Comparison of ENCODE assay signal across 15 cellular contexts in the genomic region with DNA sequence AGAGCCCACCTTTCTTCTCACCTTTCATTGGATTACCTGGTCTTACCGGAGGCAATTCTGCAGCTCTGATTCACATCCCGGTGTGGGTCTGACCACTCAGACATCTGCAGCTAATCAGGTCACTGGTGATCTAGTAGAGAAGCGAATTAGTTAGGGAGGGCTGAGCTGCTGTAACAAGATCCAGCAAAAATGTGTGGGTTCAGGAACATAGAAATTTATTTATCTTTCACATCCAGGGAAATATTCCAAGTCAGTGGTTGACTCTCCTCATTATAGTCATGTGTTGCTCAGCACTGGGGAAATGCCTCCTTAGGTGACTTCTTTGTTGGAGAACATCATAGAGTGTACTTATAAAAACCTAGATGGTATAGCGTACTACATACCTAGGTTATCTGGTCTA.
DNase-seq lines count a peak whose midpoint lies in the region; TF ChIP-seq lines count a peak whose summit lies in the region.
"Had no signal": no experiment of that assay in that cellular context is flagged by ENCODE, and none has a peak within 500 bp of the region (broad histone marks: within the 10 kb centered on the region; RNA-seq: fewer than 3 reads in every experiment).

No MANE protein-coding gene starts in this region.

- no peak overlapping the region for H3K4me3 Mint-ChIP-seq in activated naive CD4-positive, alpha-beta T cell treated with anti-CD3 and anti-CD28 coated beads for 36 hours
- H3K4me3 Mint-ChIP-seq: CD4-positive, CD25-positive, alpha-beta regulatory T cell had no signal

- no peaks in the 10 kb centered on the region for H4K20me1 ChIP-seq in fibroblast of lung (ENCODE audit: control insufficient read depth, extremely low read depth, insufficient read depth, low read length)
- H4K20me1 ChIP-seq: BLaER1 treated with 17β-estradiol and CSF1 and Interleukin-3, amounts not matched to agents 10 nM and 100 nM had no signal

- H3K27ac ChIP-seq in AG04450 (ENCODE audit: low read depth, low read length) (no peak overlapping the region), fibroblast of lung (ENCODE audit: insufficient read depth, low read length) (no peak overlapping the region)
- H3K27ac ChIP-seq: 22Rv1; BLaER1 treated with 17β-estradiol and CSF1 and Interleukin-3, amounts not matched to agents 10 nM and 100 nM had no signal

- no peaks in the 10 kb centered on the region for H3K27me3 Mint-ChIP-seq in activated naive CD4-positive, alpha-beta T cell treated with anti-CD3 and anti-CD28 coated beads for 36 hours (ENCODE audit: low read depth)
- H3K27me3 Mint-ChIP-seq: CD4-positive, CD25-positive, alpha-beta regulatory T cell had no signal

- H3K36me3 ChIP-seq in fibroblast of lung (ENCODE audit: control insufficient read depth, insufficient read depth, low read length): no peaks in the 10 kb centered on the region
- H3K36me3 ChIP-seq: BLaER1 treated with 17β-estradiol and CSF1 and Interleukin-3, amounts not matched to agents 10 nM and 100 nM; HAP-1 had no signal

- intact Hi-C loops in activated naive CD4-positive, alpha-beta T cell treated with anti-CD3 and anti-CD28 coated beads for 36 hours (cut with micrococcal nuclease): no loop called here

- CTCF ChIA-PET in AG04450 (lab: Charles Lee): no interaction called here
- CTCF ChIA-PET in activated naive CD4-positive, alpha-beta T cell treated with anti-CD3 and anti-CD28 coated beads for 36 hours (lab: Charles Lee): no interaction called here

- H3K9me3 Mint-ChIP-seq in activated naive CD4-positive, alpha-beta T cell treated with anti-CD3 and anti-CD28 coated beads for 36 hours: no peaks in the 10 kb centered on the region
- H3K9me3 Mint-ChIP-seq: CD4-positive, CD25-positive, alpha-beta regulatory T cell had no signal

- no peaks in the 10 kb centered on the region for H3K4me1 Mint-ChIP-seq in activated naive CD4-positive, alpha-beta T cell treated with anti-CD3 and anti-CD28 coated beads for 36 hours (ENCODE audit: low read depth)
- H3K4me1 Mint-ChIP-seq: CD4-positive, CD25-positive, alpha-beta regulatory T cell had no signal

- in situ Hi-C loops in astrocyte of the spinal cord (cut with HindIII; ENCODE audit: low sequenced_read_pairs): no loop called here

- H3K4me1 ChIP-seq in fibroblast of lung (ENCODE audit: control insufficient read depth, extremely low read depth, insufficient read depth, low read length): no peaks in the 10 kb centered on the region
- H3K4me1 ChIP-seq: BLaER1 treated with 17β-estradiol and CSF1 and Interleukin-3, amounts not matched to agents 10 nM and 100 nM had no signal

- no peak overlapping the region for H3K4me2 ChIP-seq in fibroblast of lung (ENCODE audit: extremely low read depth, insufficient read depth, low read length)
- H3K4me2 ChIP-seq: BLaER1 treated with 17β-estradiol and CSF1 and Interleukin-3, amounts not matched to agents 10 nM and 100 nM had no signal

- TF ChIP-seq CTCF in AG04450 (IDR thresholded peaks at IDR 0.05; ENCODE audit: low read depth, low read length): no peak
- no peak for TF ChIP-seq CTCF in astrocyte of the spinal cord (IDR thresholded peaks at IDR 0.05; ENCODE audit: low read depth, low read length)
- no peak for TF ChIP-seq CTCF in fibroblast of lung (conservative IDR thresholded peaks at IDR 0.05 in 1 of 2, IDR thresholded peaks at IDR 0.05 in 1 of 2; ENCODE audit: low read depth in 1 of 2, low read length in 2 of 2)
- no peak for TF ChIP-seq CTCF in GM10266 (IDR thresholded peaks at IDR 0.05; ENCODE audit: control insufficient read depth, insufficient read depth, low read depth, missing control alignments)

- no peak overlapping the region for H3K4me3 ChIP-seq in AG04450 (ENCODE audit: low read depth, low read length)
- no peak overlapping the region for H3K4me3 ChIP-seq in astrocyte of the spinal cord (ENCODE audit: low read depth, low read length)
- no peak overlapping the region for H3K4me3 ChIP-seq in fibroblast of lung (replicated peaks in 1 of 4; ENCODE audit: control extremely low read depth in 1 of 4, insufficient read depth in 1 of 4, low read depth in 3 of 4, low read length in 4 of 4)
- H3K4me3 ChIP-seq: BLaER1 treated with 17β-estradiol and CSF1 and Interleukin-3, amounts not matched to agents 10 nM and 100 nM; HAP-1 had no signal

- no peak overlapping the region for H2AFZ ChIP-seq in fibroblast of lung (ENCODE audit: low read length)

- H3K9me3 ChIP-seq in AG04450 (ENCODE audit: control insufficient read depth, insufficient read depth, low read length) (no peaks in the 10 kb centered on the region), fibroblast of lung (ENCODE audit: control insufficient read depth, insufficient read depth, low read depth, low read length) (no peaks in the 10 kb centered on the region)
- H3K9me3 ChIP-seq: BLaER1 treated with 17β-estradiol and CSF1 and Interleukin-3, amounts not matched to agents 10 nM and 100 nM; HAP-1 had no signal

- no peak overlapping the region for H3K9ac ChIP-seq in fibroblast of lung (ENCODE audit: insufficient read depth, low read length)
- H3K9ac ChIP-seq: BLaER1 treated with 17β-estradiol and CSF1 and Interleukin-3, amounts not matched to agents 10 nM and 100 nM had no signal

- H3K27ac Mint-ChIP-seq in activated naive CD4-positive, alpha-beta T cell treated with anti-CD3 and anti-CD28 coated beads for 36 hours: no peak overlapping the region
- H3K27ac Mint-ChIP-seq: CD4-positive, CD25-positive, alpha-beta regulatory T cell had no signal

- POLR2A ChIA-PET in AG04450 (lab: Yijun Ruan, JAX): no interaction called here

- peak; percentile 13 for DNase-seq in AG04450 (ENCODE audit: low read depth, low spot score)
- peak; percentile 11 for DNase-seq in M059J (ENCODE audit: low read depth)
- peak; percentile 50 for DNase-seq in astrocyte of the spinal cord (ENCODE audit: low read depth, low spot score)
- DNase-seq in fibroblast of lung (ENCODE audit: low read depth in 2 of 2): peak; percentile 52 to 80
- no peak for DNase-seq in NAMALWA (ENCODE audit: low spot score)
- DNase-seq in NCI-H2227 (lab: John Stamatoyannopoulos, UW; ENCODE audit: unreplicated experiment): no peak
- DNase-seq in activated naive CD4-positive, alpha-beta T cell treated with anti-CD3 and anti-CD28 coated beads for 36 hours: no peak
- no peak for DNase-seq in GM10266 (ENCODE audit: extremely low spot score)
- DNase-seq: CD4-positive, CD25-positive, alpha-beta regulatory T cell; DMS153; DND-41; GF-D8 had no signal

- no peaks in the 10 kb centered on the region for H3K79me2 ChIP-seq in fibroblast of lung (ENCODE audit: control insufficient read depth, insufficient read depth, low read length)

- no peaks in the 10 kb centered on the region for H3K36me3 Mint-ChIP-seq in activated naive CD4-positive, alpha-beta T cell treated with anti-CD3 and anti-CD28 coated beads for 36 hours (ENCODE audit: low read depth)
- H3K36me3 Mint-ChIP-seq: CD4-positive, CD25-positive, alpha-beta regulatory T cell had no signal

- peaks cover 5% of the 10 kb centered on the region for H3K27me3 ChIP-seq in AG04450 (ENCODE audit: control insufficient read depth, insufficient read depth, low read length)
- no peaks in the 10 kb centered on the region for H3K27me3 ChIP-seq in fibroblast of lung (ENCODE audit: control insufficient read depth, insufficient read depth, low read length)
- H3K27me3 ChIP-seq: BLaER1 treated with 17β-estradiol and CSF1 and Interleukin-3, amounts not matched to agents 10 nM and 100 nM had no signal

Comparison
In these comparisons a context has a peak if more than half of its experiments do, and no peak if none do; other contexts are left out.
1. DNase-seq: peak in AG04450 (single experiment), M059J (single experiment), astrocyte of the spinal cord (single experiment) and fibroblast of lung (2 of 2); none in NAMALWA (single experiment), NCI-H2227 (single experiment), activated naive CD4-positive, alpha-beta T cell treated with anti-CD3 and anti-CD28 coated beads for 36 hours (single experiment) and GM10266 (single experiment).